In genomic region chr3:71984843-71985594, GRCh38 we compare ENCODE assay signal across 10 cellular contexts.
DNase-seq lines count a peak whose midpoint lies in the region; ATAC-seq and TF ChIP-seq lines count a peak whose summit lies in the region.
"Had no signal": no experiment of that assay in that cellular context is flagged by ENCODE, and none has a peak within 500 bp of the region (broad histone marks: within the 10 kb centered on the region; RNA-seq: fewer than 3 reads in every experiment).

No MANE protein-coding gene starts in this region.

- H3K36me3 Mint-ChIP-seq in stimulated activated naive B cell treated with anti-CD40 and anti-IgM and Interleukin-4, amounts not matched to agents 10 μg/mL and 1 μg/mL and 100 μg/mL, for 72 hours = peaks cover 0 to 11% of the 10 kb centered on the region in 2 donors

- H3K27me3 Mint-ChIP-seq in stimulated activated naive B cell treated with anti-CD40 and anti-IgM and Interleukin-4, amounts not matched to agents 10 μg/mL and 1 μg/mL and 100 μg/mL, for 72 hours = peaks cover 21 to 25% of the 10 kb centered on the region in 2 donors

- H3K4me3 ChIP-seq in MM.1S (ENCODE audit: low read length) = no peak overlapping the region

- H3K9me2 ChIP-seq in MM.1S (replicated peaks; ENCODE audit: insufficient read depth, low read length) = no peaks in the 10 kb centered on the region

- no peak overlapping the region for H3K4me2 ChIP-seq in MM.1S (ENCODE audit: low read depth, low read length)

- H4K20me1 ChIP-seq in MM.1S (ENCODE audit: insufficient read depth, low read length) = no peaks in the 10 kb centered on the region

- H3F3A ChIP-seq in MM.1S (ENCODE audit: insufficient read depth, low read length) = no peaks in the 10 kb centered on the region

- H3K79me2 ChIP-seq in MM.1S (ENCODE audit: low read length) = no peaks in the 10 kb centered on the region

- peaks cover 3 to 5% of the 10 kb centered on the region in 2 donors for H3K9me3 Mint-ChIP-seq in stimulated activated naive B cell treated with anti-CD40 and anti-IgM and Interleukin-4, amounts not matched to agents 10 μg/mL and 1 μg/mL and 100 μg/mL, for 72 hours

- DNase-seq in activated CD8-positive, alpha-beta memory T cell treated with anti-CD3 and anti-CD28 coated beads for 24 hours = peak; percentile 66
- no peak for DNase-seq in activated CD8-positive, alpha-beta memory T cell treated with anti-CD3 and anti-CD28 coated beads, Interleukin-2, amount 50 U/mL, for 48 hours
- DNase-seq in MM.1S (peak; percentile 46), NK-92 (lab: John Stamatoyannopoulos, UW; ENCODE audit: unreplicated experiment) (no peak), NCI-H748 treated with DMSO at 0.1 percent for 48 hours (lab: John Stamatoyannopoulos, UW) (no peak), NCI-H2196 (lab: John Stamatoyannopoulos, UW; ENCODE audit: unreplicated experiment) (no peak)
- peak; percentile 51 for DNase-seq in stimulated activated naive B cell treated with anti-CD40 and anti-IgM and Interleukin-4, amounts not matched to agents 10 μg/mL and 1 μg/mL and 100 μg/mL, for 72 hours
- DNase-seq: IMR-90 had no signal

- peak overlapping the region; percentile 67 for H3K27ac Mint-ChIP-seq in stimulated activated naive B cell treated with anti-CD40 and anti-IgM and Interleukin-4, amounts not matched to agents 10 μg/mL and 1 μg/mL and 100 μg/mL, for 72 hours
- H3K27ac Mint-ChIP-seq: nephron had no signal

- H3K27me3 ChIP-seq in MM.1S (replicated peaks; ENCODE audit: insufficient read depth, low read length) = no peaks in the 10 kb centered on the region

- no peaks in the 10 kb centered on the region for H3K9me3 ChIP-seq in MM.1S (replicated peaks; ENCODE audit: insufficient read depth, low read length)

- no peaks in the 10 kb centered on the region for H3K36me3 ChIP-seq in MM.1S (replicated peaks; ENCODE audit: insufficient read depth, low read length)

- no peak overlapping the region for H3K9ac ChIP-seq in MM.1S (ENCODE audit: low read length)

- H3K4me1 ChIP-seq in MM.1S (ENCODE audit: low read length) = no peaks in the 10 kb centered on the region

- no peak for TF ChIP-seq CTCF in MM.1S (IDR thresholded peaks at IDR 0.05; ENCODE audit: low read length)

- H3K4me1 Mint-ChIP-seq in stimulated activated naive B cell treated with anti-CD40 and anti-IgM and Interleukin-4, amounts not matched to agents 10 μg/mL and 1 μg/mL and 100 μg/mL, for 72 hours = peaks cover 37 to 56% of the 10 kb centered on the region in 2 donors
- H3K4me1 Mint-ChIP-seq: nephron had no signal

- H3K27ac ChIP-seq in MM.1S (ENCODE audit: low read length) = no peak overlapping the region

- H2AFZ ChIP-seq in MM.1S (ENCODE audit: low read length) = no peak overlapping the region

- ATAC-seq in HG02610 (IDR thresholded peaks at IDR 0.05; ENCODE audit: unreplicated experiment) = peak; percentile 91
- peak; percentile 93 for ATAC-seq in stimulated activated naive B cell treated with anti-CD40 and anti-IgM and Interleukin-4, amounts not matched to agents 10 μg/mL and 1 μg/mL and 100 μg/mL, for 72 hours (replicated peaks)

- H3K4me3 Mint-ChIP-seq in stimulated activated naive B cell treated with anti-CD40 and anti-IgM and Interleukin-4, amounts not matched to agents 10 μg/mL and 1 μg/mL and 100 μg/mL, for 72 hours = peak overlapping the region; percentile 57 to 64
- H3K4me3 Mint-ChIP-seq: nephron had no signal

Comparison
In these comparisons a context has a peak if more than half of its experiments do, and no peak if none do; other contexts are left out.
1. DNase-seq: peak in activated CD8-positive, alpha-beta memory T cell treated with anti-CD3 and anti-CD28 coated beads for 24 hours (single experiment), MM.1S (single experiment) and stimulated activated naive B cell treated with anti-CD40 and anti-IgM and Interleukin-4, amounts not matched to agents 10 μg/mL and 1 μg/mL and 100 μg/mL, for 72 hours (single experiment); none in activated CD8-positive, alpha-beta memory T cell treated with anti-CD3 and anti-CD28 coated beads, Interleukin-2, amount 50 U/mL, for 48 hours (single experiment), NK-92 (single experiment), NCI-H748 treated with DMSO at 0.1 percent for 48 hours (single experiment) and NCI-H2196 (single experiment).